ENCODE assay signal across 3 cellular contexts in the genomic region with DNA sequence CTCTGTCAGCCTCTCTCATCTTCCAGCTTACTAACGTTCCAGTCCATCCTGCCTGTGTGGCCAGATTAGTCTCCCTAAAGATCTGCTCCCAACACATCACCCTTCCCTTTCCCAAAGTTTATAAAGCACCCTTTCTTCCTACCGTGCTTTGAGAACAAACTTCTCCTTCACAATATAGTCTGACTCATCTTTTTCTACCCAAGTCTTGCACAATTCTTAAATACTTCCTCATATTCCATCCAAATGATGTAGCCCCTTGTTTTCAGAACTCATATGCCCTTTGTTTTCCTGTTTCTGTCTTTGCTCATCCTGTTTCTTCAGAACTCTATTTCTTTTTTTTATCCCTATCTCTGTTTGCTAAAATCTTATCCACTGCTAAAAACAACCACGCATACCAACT.
TF ChIP-seq lines count a peak whose summit lies in the region.

No MANE protein-coding gene starts in this region.

TF ChIP-seq in SK-N-SH, 30 proteins besides CTCF, POLR2A, EP300 and RAD21:
- no peak for TF ChIP-seq SIN3A (IDR thresholded peaks at IDR 0.05; ENCODE audit: borderline replicate concordance, low read depth, low read length)
- TF ChIP-seq TCF12 (IDR thresholded peaks at IDR 0.05), result 0 out of 2 replicates have a peak, but pooled peaks have one; percentile 19
- TF ChIP-seq FOSL2 (IDR thresholded peaks at IDR 0.05; ENCODE audit: borderline replicate concordance, low read depth), result peak; percentile 51; the same call in 1 of the 2 replicates

TF ChIP-seq in SK-N-SH treated with all-trans-retinoic acid at 6 μM for 48 hours, 23 proteins besides CTCF, POLR2A, EP300 and RAD21:
- TF ChIP-seq ZC3H10 (CRISPR knock-in tag; IDR thresholded peaks at IDR 0.05) (no peak), ESRRG (CRISPR knock-in tag; IDR thresholded peaks at IDR 0.05) (no peak), OSR1 (CRISPR knock-in tag; IDR thresholded peaks at IDR 0.05) (no peak), TCF4 (CRISPR knock-in tag; IDR thresholded peaks at IDR 0.05; ENCODE audit: borderline replicate concordance) (no peak), ZNF70 (CRISPR knock-in tag; IDR thresholded peaks at IDR 0.05) (no peak), ISL1 (CRISPR knock-in tag; IDR thresholded peaks at IDR 0.05) (no peak), ZNF8 (CRISPR knock-in tag; IDR thresholded peaks at IDR 0.05) (no peak), RARB (CRISPR knock-in tag; IDR thresholded peaks at IDR 0.05) (no peak), ZNF565 (CRISPR knock-in tag; conservative IDR thresholded peaks at IDR 0.05; ENCODE audit: low read depth) (no peak), PPARA (CRISPR knock-in tag; IDR thresholded peaks at IDR 0.05; ENCODE audit: borderline replicate concordance) (no peak), ZFP30 (CRISPR knock-in tag; IDR thresholded peaks at IDR 0.05) (no peak), TOX (CRISPR knock-in tag; IDR thresholded peaks at IDR 0.05; ENCODE audit: borderline replicate concordance) (no peak), ARNTL (CRISPR knock-in tag; IDR thresholded peaks at IDR 0.05; ENCODE audit: borderline replicate concordance, low read depth) (no peak), GLIS3 (CRISPR knock-in tag; IDR thresholded peaks at IDR 0.05) (no peak), CSDC2 (CRISPR knock-in tag; IDR thresholded peaks at IDR 0.05) (no peak), ZFP3 (CRISPR knock-in tag; IDR thresholded peaks at IDR 0.05) (no peak)
- TF ChIP-seq, protein P1, sequence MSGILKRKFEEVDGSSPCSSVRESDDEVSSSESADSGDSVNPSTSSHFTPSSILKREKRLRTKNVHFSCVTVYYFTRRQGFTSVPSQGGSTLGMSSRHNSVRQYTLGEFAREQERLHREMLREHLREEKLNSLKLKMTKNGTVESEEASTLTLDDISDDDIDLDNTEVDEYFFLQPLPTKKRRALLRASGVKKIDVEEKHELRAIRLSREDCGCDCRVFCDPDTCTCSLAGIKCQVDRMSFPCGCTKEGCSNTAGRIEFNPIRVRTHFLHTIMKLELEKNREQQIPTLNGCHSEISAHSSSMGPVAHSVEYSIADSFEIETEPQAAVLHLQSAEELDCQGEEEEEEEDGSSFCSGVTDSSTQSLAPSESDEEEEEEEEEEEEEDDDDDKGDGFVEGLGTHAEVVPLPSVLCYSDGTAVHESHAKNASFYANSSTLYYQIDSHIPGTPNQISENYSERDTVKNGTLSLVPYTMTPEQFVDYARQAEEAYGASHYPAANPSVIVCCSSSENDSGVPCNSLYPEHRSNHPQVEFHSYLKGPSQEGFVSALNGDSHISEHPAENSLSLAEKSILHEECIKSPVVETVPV (CRISPR knock-in tag; IDR thresholded peaks at IDR 0.05), result no peak

TF ChIP-seq in endothelial cell of umbilical vein, 7 proteins besides CTCF, POLR2A, EP300 and RAD21:
- TF ChIP-seq JUN (IDR thresholded peaks at IDR 0.05; ENCODE audit: borderline replicate concordance, insufficient read depth, insufficient read length, low read depth), result no peak
- no peak for TF ChIP-seq EZH2 (IDR thresholded peaks at IDR 0.05; ENCODE audit: borderline replicate concordance, low read depth, low read length, severe bottlenecking)
- no peak for TF ChIP-seq MYC (IDR thresholded peaks at IDR 0.05; ENCODE audit: low read depth, low read length)
- TF ChIP-seq, protein P2, sequence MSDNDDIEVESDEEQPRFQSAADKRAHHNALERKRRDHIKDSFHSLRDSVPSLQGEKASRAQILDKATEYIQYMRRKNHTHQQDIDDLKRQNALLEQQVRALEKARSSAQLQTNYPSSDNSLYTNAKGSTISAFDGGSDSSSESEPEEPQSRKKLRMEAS (IDR thresholded peaks at IDR 0.05; ENCODE audit: insufficient read depth, insufficient read length), result no peak
- no peak for TF ChIP-seq POLR2AphosphoS5 (IDR thresholded peaks at IDR 0.05; ENCODE audit: insufficient read depth, low read depth, low read length)
- peak; percentile 65 for TF ChIP-seq FOS (IDR thresholded peaks at IDR 0.05; ENCODE audit: borderline replicate concordance, insufficient read depth, low read length)
